12 cellular contexts compared by ENCODE assay signal in the genomic region with DNA sequence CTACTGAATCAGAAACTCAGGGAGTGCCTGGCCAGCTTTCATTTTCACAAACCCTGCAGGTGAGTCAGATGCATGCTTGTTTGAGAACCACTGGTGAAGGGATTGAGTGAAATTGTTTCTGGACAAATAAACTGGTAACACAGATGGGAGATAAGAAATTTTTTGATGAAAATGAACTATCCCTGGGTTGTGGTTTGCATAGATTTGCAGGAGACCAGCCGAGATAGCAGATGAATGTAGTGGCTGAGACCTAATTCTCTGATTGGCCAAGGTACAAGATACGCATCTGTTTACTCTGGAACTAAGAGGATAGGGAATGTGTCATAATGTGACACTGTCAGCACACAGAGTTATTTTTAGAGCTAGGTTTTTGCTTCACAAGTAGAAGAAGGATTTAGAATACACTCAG.
DNase-seq lines count a peak whose midpoint lies in the region; ATAC-seq lines count a peak whose summit lies in the region.
"Had no signal": no experiment of that assay in that cellular context is flagged by ENCODE, and none has a peak within 500 bp of the region (broad histone marks: within the 10 kb centered on the region; RNA-seq: fewer than 3 reads in every experiment).

No MANE protein-coding gene starts in this region.

- H3K36me3 ChIP-seq in H7 (replicated peaks; ENCODE audit: control insufficient read depth, insufficient read depth, low read length) = no peaks in the 10 kb centered on the region
- H3K36me3 ChIP-seq: thyroid gland had no signal

- H3K36me3 Mint-ChIP-seq in activated T-helper 17 cell treated with anti-CD3 and anti-CD28 coated beads, Interleukin-2, amount 50 U/mL, for 72 hours (ENCODE audit: low read depth) = no peaks in the 10 kb centered on the region

- H3K4me3 ChIP-seq in H7 (ENCODE audit: insufficient read depth, low read depth, low read length) = no peak overlapping the region
- H3K4me3 ChIP-seq: thyroid gland had no signal

- H3K9me3 Mint-ChIP-seq in activated T-helper 17 cell treated with anti-CD3 and anti-CD28 coated beads, Interleukin-2, amount 50 U/mL, for 72 hours = no peaks in the 10 kb centered on the region
- H3K9me3 Mint-ChIP-seq: IgD-negative memory B cell had no signal

- H3K27ac Mint-ChIP-seq in activated T-helper 17 cell treated with anti-CD3 and anti-CD28 coated beads, Interleukin-2, amount 50 U/mL, for 72 hours = no peak overlapping the region
- H3K27ac Mint-ChIP-seq: IgD-negative memory B cell had no signal

- DNase-seq in DMS153 treated with DMSO at 0.1 percent for 48 hours (lab: John Stamatoyannopoulos, UW; ENCODE audit: unreplicated experiment) (peak; percentile 93), HT-29 (ENCODE audit: low spot score) (peak; percentile 68), left lobe of liver (ENCODE audit: low spot score) (no peak), H7 (no peak)
- DNase-seq: activated CD4-positive, alpha-beta T cell treated with anti-CD3 and anti-CD28 coated beads, Interleukin-2, amount 50 U/mL, for 48 hours had no signal

- no peak overlapping the region for H3K4me3 Mint-ChIP-seq in activated T-helper 17 cell treated with anti-CD3 and anti-CD28 coated beads, Interleukin-2, amount 50 U/mL, for 72 hours
- H3K4me3 Mint-ChIP-seq: IgD-negative memory B cell had no signal

- no peaks in the 10 kb centered on the region for H3K27me3 ChIP-seq in H7 (ENCODE audit: control insufficient read depth, insufficient read depth, low read length)
- H3K27me3 ChIP-seq: thyroid gland had no signal

- H3K4me1 Mint-ChIP-seq in activated T-helper 17 cell treated with anti-CD3 and anti-CD28 coated beads, Interleukin-2, amount 50 U/mL, for 72 hours = peaks cover 5% of the 10 kb centered on the region

- H3K27me3 Mint-ChIP-seq in activated T-helper 17 cell treated with anti-CD3 and anti-CD28 coated beads, Interleukin-2, amount 50 U/mL, for 72 hours = peaks cover 12% of the 10 kb centered on the region

- ATAC-seq in activated T-helper 17 cell treated with anti-CD3 and anti-CD28 coated beads, Interleukin-2, amount 50 U/mL, for 72 hours (replicated peaks) = peak; percentile 42
- ATAC-seq in left lobe of liver (peak; percentile 44), GM18867 (IDR thresholded peaks at IDR 0.05; ENCODE audit: unreplicated experiment) (no peak), HG03159 (IDR thresholded peaks at IDR 0.05; ENCODE audit: unreplicated experiment) (no peak), GM18519 (IDR thresholded peaks at IDR 0.05; ENCODE audit: low FRiP score, unreplicated experiment) (no peak)
- ATAC-seq: sciatic nerve had no signal

Comparison
In these comparisons a context has a peak if more than half of its experiments do, and no peak if none do; other contexts are left out.
1. DNase-seq: peak in DMS153 treated with DMSO at 0.1 percent for 48 hours (single experiment) and HT-29 (single experiment); none in left lobe of liver (single experiment) and H7 (single experiment).
2. ATAC-seq: peak in activated T-helper 17 cell treated with anti-CD3 and anti-CD28 coated beads, Interleukin-2, amount 50 U/mL, for 72 hours (single experiment) and left lobe of liver (single experiment); none in GM18867 (single experiment), HG03159 (single experiment) and GM18519 (single experiment).